ENCODE assay signal across 8 cellular contexts in genomic region chr1:224922404-224923164, GRCh38. TPM values are rescaled to one million over a fixed set of nuclear protein-coding genes. Genes with fewer than 3 reads are reported as not detected.
A peak's percentile ranks its signal among the peaks of the same experiment; 100 is the strongest.
DNase-seq lines count a peak whose midpoint lies in the region; ATAC-seq and TF ChIP-seq lines count a peak whose summit lies in the region.

No MANE protein-coding gene starts in this region.

- intact Hi-C loops in right cardiac atrium (cut with DNase I): loop anchor here in 3 of 4 donors (5.0 kb wide), 2 partner anchors 405 to 410 kb away; no protein-coding TSS in a partner anchor

- H3K4me1 Mint-ChIP-seq in activated CD8-positive, alpha-beta T cell treated with anti-CD3 and anti-CD28 coated beads, Interleukin-2, amount 10 ng/mL, durations not matched to agents 7 days and 5 days (ENCODE audit: low read depth): peaks cover 1% of the 10 kb centered on the region
- peaks cover 10% of the 10 kb centered on the region for H3K4me1 Mint-ChIP-seq in stimulated activated effector memory CD8-positive, alpha-beta T cell treated with anti-CD3 and anti-CD28 coated beads, Interleukin-12 subunit alpha, Interleukin-12 subunit beta, amount 100 ng/mL, for 72 hours

- H3K4me1 ChIP-seq in HEK293 (ENCODE audit: control insufficient read depth, insufficient read depth, low read length) (no peaks in the 10 kb centered on the region), right cardiac atrium (ENCODE audit: control insufficient read depth, insufficient read depth, low read length) (no peaks in the 10 kb centered on the region)

- H3K4me3 Mint-ChIP-seq in activated CD8-positive, alpha-beta T cell treated with anti-CD3 and anti-CD28 coated beads, Interleukin-2, amount 10 ng/mL, durations not matched to agents 7 days and 5 days: no peak overlapping the region
- H3K4me3 Mint-ChIP-seq in stimulated activated effector memory CD8-positive, alpha-beta T cell treated with anti-CD3 and anti-CD28 coated beads, Interleukin-12 subunit alpha, Interleukin-12 subunit beta, amount 100 ng/mL, for 72 hours: no peak overlapping the region

- no peaks in the 10 kb centered on the region for H3K36me3 ChIP-seq in HEK293 (ENCODE audit: control insufficient read depth in 2 of 2, insufficient read depth in 1 of 2, low read length in 2 of 2)

- no peaks in the 10 kb centered on the region for H3K27me3 ChIP-seq in right cardiac atrium (ENCODE audit: control insufficient read depth, insufficient read depth)

- peak; percentile 87 for TF ChIP-seq CTCF in HEK293 (tag by site-specific recombination; IDR thresholded peaks at IDR 0.05)

- no peak overlapping the region for H3K27ac Mint-ChIP-seq in activated CD8-positive, alpha-beta T cell treated with anti-CD3 and anti-CD28 coated beads, Interleukin-2, amount 10 ng/mL, durations not matched to agents 7 days and 5 days
- H3K27ac Mint-ChIP-seq in stimulated activated effector memory CD8-positive, alpha-beta T cell treated with anti-CD3 and anti-CD28 coated beads, Interleukin-12 subunit alpha, Interleukin-12 subunit beta, amount 100 ng/mL, for 72 hours: no peak overlapping the region

- 35% methylated on average over 5 of the region's 5 CpGs for WGBS in right cardiac atrium

- no peaks in the 10 kb centered on the region for H3K9me3 ChIP-seq in HEK293 (ENCODE audit: control insufficient read depth, insufficient read depth, low read depth, low read length)
- no peaks in the 10 kb centered on the region for H3K9me3 ChIP-seq in right cardiac atrium (ENCODE audit: control insufficient read depth, low read length)

- H3K36me3 Mint-ChIP-seq in activated CD8-positive, alpha-beta T cell treated with anti-CD3 and anti-CD28 coated beads, Interleukin-2, amount 10 ng/mL, durations not matched to agents 7 days and 5 days (ENCODE audit: low read depth): no peaks in the 10 kb centered on the region
- H3K36me3 Mint-ChIP-seq in stimulated activated effector memory CD8-positive, alpha-beta T cell treated with anti-CD3 and anti-CD28 coated beads, Interleukin-12 subunit alpha, Interleukin-12 subunit beta, amount 100 ng/mL, for 72 hours: no peaks in the 10 kb centered on the region

- H3K4me3 ChIP-seq in HEK293 (ENCODE audit: low read depth, low read length): no peak overlapping the region
- no peak overlapping the region for H3K4me3 ChIP-seq in right cardiac atrium (ENCODE audit: low read length)

- ATAC-seq in activated CD8-positive, alpha-beta T cell treated with anti-CD3 and anti-CD28 coated beads, Interleukin-2, amount 10 ng/mL, durations not matched to agents 7 days and 5 days: peak; percentile 60
- ATAC-seq in right cardiac atrium (peak; percentile 49 to 55), GM21381 (IDR thresholded peaks at IDR 0.05; ENCODE audit: unreplicated experiment) (no peak)
- peak; percentile 62 for ATAC-seq in stimulated activated effector memory CD8-positive, alpha-beta T cell treated with anti-CD3 and anti-CD28 coated beads, Interleukin-12 subunit alpha, Interleukin-12 subunit beta, amount 100 ng/mL, for 72 hours

- no peaks in the 10 kb centered on the region for H3K9me3 Mint-ChIP-seq in activated CD8-positive, alpha-beta T cell treated with anti-CD3 and anti-CD28 coated beads, Interleukin-2, amount 10 ng/mL, durations not matched to agents 7 days and 5 days (ENCODE audit: insufficient read depth)
- no peaks in the 10 kb centered on the region for H3K9me3 Mint-ChIP-seq in stimulated activated effector memory CD8-positive, alpha-beta T cell treated with anti-CD3 and anti-CD28 coated beads, Interleukin-12 subunit alpha, Interleukin-12 subunit beta, amount 100 ng/mL, for 72 hours

- CTCF ChIA-PET in HEK293 (lab: Yijun Ruan, JAX): interaction anchor here (0.5 to 4.8 kb wide), 92 partner anchors 8 to 1557 kb away, joined by 3 to 165 read pairs (median 4); partner anchors contain the start of gene CNIH3
- CTCF ChIA-PET in activated CD8-positive, alpha-beta T cell treated with anti-CD3 and anti-CD28 coated beads, Interleukin-2, amount 10 ng/mL, durations not matched to agents 7 days and 5 days (lab: Charles Lee): interaction anchor here (0.6 to 1.5 kb wide), 28 partner anchors 10 to 722 kb away, joined by 3 to 48 read pairs (median 3); no protein-coding TSS in a partner anchor

- H3K27me3 Mint-ChIP-seq in activated CD8-positive, alpha-beta T cell treated with anti-CD3 and anti-CD28 coated beads, Interleukin-2, amount 10 ng/mL, durations not matched to agents 7 days and 5 days (ENCODE audit: low read depth): peaks cover 10% of the 10 kb centered on the region

- POLR2A ChIA-PET in HEK293 (lab: Yijun Ruan, JAX): interaction anchor here (0.6 to 1.3 kb wide), 6 partner anchors 48 to 539 kb away, joined by 3 to 8 read pairs (median 3); partner anchors contain the start of gene WDR26
- POLR2A ChIA-PET in activated CD8-positive, alpha-beta T cell treated with anti-CD3 and anti-CD28 coated beads, Interleukin-2, amount 10 ng/mL, durations not matched to agents 7 days and 5 days (lab: Charles Lee): no interaction called here

- DNase-seq in GM04504 (ENCODE audit: low read depth): peak; percentile 3
- DNase-seq in NCI-H2081 treated with DMSO at 0.1 percent for 48 hours (lab: John Stamatoyannopoulos, UW): peak; percentile 45
- DNase-seq in activated CD8-positive, alpha-beta T cell treated with anti-CD3 and anti-CD28 coated beads, Interleukin-2, amount 10 ng/mL, durations not matched to agents 7 days and 5 days: no peak
- no peak for DNase-seq in right cardiac atrium
- DNase-seq in stimulated activated effector memory CD8-positive, alpha-beta T cell treated with anti-CD3 and anti-CD28 coated beads, Interleukin-12 subunit alpha, Interleukin-12 subunit beta, amount 100 ng/mL, for 72 hours (ENCODE audit: low spot score in 2 of 2): no peak
- DNase-seq in activated CD8-positive, alpha-beta memory T cell treated with anti-CD3 and anti-CD28 coated beads for 24 hours: no peak

- H3K27ac ChIP-seq in HEK293 (ENCODE audit: extremely low read depth, low read depth, low read length) (no peak overlapping the region), right cardiac atrium (ENCODE audit: low read length) (no peak overlapping the region)

TF ChIP-seq in HEK293, 187 proteins besides CTCF, POLR2A, EP300 and RAD21 (continues in another document):
- no peak for TF ChIP-seq ZBTB20 (tag by site-specific recombination; IDR thresholded peaks at IDR 0.05)
- peak; percentile 91 for TF ChIP-seq ZNF600 (tag by site-specific recombination; IDR thresholded peaks at IDR 0.05)
- no peak for TF ChIP-seq ZNF629 (tag by site-specific recombination; IDR thresholded peaks at IDR 0.05)
- peak; percentile 46; the same call in 1 of the 2 replicates for TF ChIP-seq ZSCAN30 (tag by site-specific recombination; IDR thresholded peaks at IDR 0.05)
- peak; percentile 7; the same call in 1 of the 2 replicates for TF ChIP-seq WT1 (tag by site-specific recombination; IDR thresholded peaks at IDR 0.05)
- TF ChIP-seq ZBTB17 (tag by site-specific recombination; IDR thresholded peaks at IDR 0.05): 0 out of 2 replicates have a peak, but pooled peaks have one; percentile 21
- peak; percentile 67; the same call in 1 of the 2 replicates for TF ChIP-seq SCRT1 (tag by site-specific recombination; IDR thresholded peaks at IDR 0.05; ENCODE audit: borderline replicate concordance)
- TF ChIP-seq ZEB2 (tag by site-specific recombination; IDR thresholded peaks at IDR 0.05): peak; percentile 64; the same call in 1 of the 2 replicates
- no peak for TF ChIP-seq ZNF488 (tag by site-specific recombination; IDR thresholded peaks at IDR 0.05)
- TF ChIP-seq ZNF654 (tag by site-specific recombination; IDR thresholded peaks at IDR 0.05; ENCODE audit: low read depth): peak; percentile 97
- 0 out of 2 replicates have a peak, but pooled peaks have one; percentile 45 for TF ChIP-seq ZNF2 (tag by site-specific recombination; IDR thresholded peaks at IDR 0.05)
- TF ChIP-seq ZNF501 (tag by site-specific recombination; IDR thresholded peaks at IDR 0.05): no peak
- TF ChIP-seq SCRT2 (tag by site-specific recombination; IDR thresholded peaks at IDR 0.05): peak; percentile 73
- no peak for TF ChIP-seq ATF2 (tag by site-specific recombination; IDR thresholded peaks at IDR 0.05; ENCODE audit: low read depth)
- 0 out of 2 replicates have a peak, but pooled peaks have one; percentile 51 for TF ChIP-seq ZNF24 (tag by site-specific recombination; IDR thresholded peaks at IDR 0.05)

RNA-seq across cellular contexts. Expression of gene DNAH14, which starts 6.9 kb away (rescaled TPM):
- not detected for total RNA-seq in activated CD8-positive, alpha-beta T cell treated with anti-CD3 and anti-CD28 coated beads, Interleukin-2, amount 10 ng/mL, durations not matched to agents 7 days and 5 days
- 10 to 100 TPM in 1 of 4 donors, 1 to 10 TPM in 3; 8.0 to 10.1 (median 9.0) TPM for total RNA-seq in right cardiac atrium
- 3.4 TPM for polyA plus RNA-seq in right cardiac atrium

Comparison
In these comparisons a context has a peak if more than half of its experiments do, and no peak if none do; other contexts are left out.
1. DNase-seq: peak in GM04504 (single experiment) and NCI-H2081 treated with DMSO at 0.1 percent for 48 hours (single experiment); none in activated CD8-positive, alpha-beta T cell treated with anti-CD3 and anti-CD28 coated beads, Interleukin-2, amount 10 ng/mL, durations not matched to agents 7 days and 5 days (single experiment), right cardiac atrium (0 of 3), stimulated activated effector memory CD8-positive, alpha-beta T cell treated with anti-CD3 and anti-CD28 coated beads, Interleukin-12 subunit alpha, Interleukin-12 subunit beta, amount 100 ng/mL, for 72 hours (0 of 2) and activated CD8-positive, alpha-beta memory T cell treated with anti-CD3 and anti-CD28 coated beads for 24 hours (single experiment).
2. RNA of gene DNAH14, which starts 6.9 kb away (total RNA-seq): 8.0 to 10.1 TPM in right cardiac atrium; not detected in activated CD8-positive, alpha-beta T cell treated with anti-CD3 and anti-CD28 coated beads, Interleukin-2, amount 10 ng/mL, durations not matched to agents 7 days and 5 days; every median in the first group is over 4 times any median in the second.